Comparison of ENCODE assay signal across 10 cellular contexts in the genomic region with DNA sequence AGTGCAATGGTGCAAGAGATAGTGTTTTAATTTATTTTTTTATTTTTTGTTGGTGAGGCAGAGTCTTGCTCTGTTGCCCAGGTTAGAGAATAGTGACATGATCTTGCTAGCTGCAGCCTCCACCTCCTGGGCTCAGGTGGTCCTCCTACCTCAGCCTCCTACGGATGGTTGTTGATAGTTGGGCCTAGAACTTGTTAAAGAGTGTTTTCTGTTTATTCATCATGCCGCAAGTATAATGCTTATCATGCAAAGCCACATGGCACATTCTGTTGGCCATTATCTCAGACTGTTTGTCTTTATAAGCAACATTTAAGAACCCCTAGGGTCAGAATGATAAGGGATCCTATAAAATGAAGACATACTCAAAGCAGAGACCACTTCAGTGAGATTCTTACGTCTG. TPM values are rescaled to one million over a fixed set of nuclear protein-coding genes. Genes with fewer than 3 reads are reported as not detected.
DNase-seq lines count a peak whose midpoint lies in the region; ATAC-seq and TF ChIP-seq lines count a peak whose summit lies in the region.
"Had no signal": no experiment of that assay in that cellular context is flagged by ENCODE, and none has a peak within 500 bp of the region (broad histone marks: within the 10 kb centered on the region; RNA-seq: fewer than 3 reads in every experiment).

No MANE protein-coding gene starts in this region.

- peaks cover 40% of the 10 kb centered on the region for H3K36me3 Mint-ChIP-seq in CD4-positive, alpha-beta T cell (ENCODE audit: low read depth)
- no peaks in the 10 kb centered on the region for H3K36me3 Mint-ChIP-seq in HFFc6 (ENCODE audit: low read depth)
- H3K36me3 Mint-ChIP-seq in activated CD4-positive, alpha-beta memory T cell treated with anti-CD3 and anti-CD28 coated beads, Interleukin-2, amount 10 ng/mL, durations not matched to agents 7 days and 5 days (ENCODE audit: low read depth) = peaks cover 32% of the 10 kb centered on the region
- peaks cover 5% of the 10 kb centered on the region for H3K36me3 Mint-ChIP-seq in memory B cell

- TF ChIP-seq EP300 in tibial nerve (IDR thresholded peaks at IDR 0.05) = no peak

- intact Hi-C loops in CD4-positive, alpha-beta T cell (cut with DNase I, micrococcal nuclease) = loop anchor here (2.0 to 10.0 kb wide), 9 partner anchors 204 to 1785 kb away; a partner anchor contains a TSS

- no peak for ATAC-seq in CD4-positive, alpha-beta T cell (ENCODE audit: poor library complexity)
- no peak for ATAC-seq in memory B cell (ENCODE audit: low read depth)
- no peak for ATAC-seq in GM18517 (IDR thresholded peaks at IDR 0.05; ENCODE audit: unreplicated experiment)

- no peak for TF ChIP-seq POLR2A in tibial nerve (IDR thresholded peaks at IDR 0.05)

- peaks cover 0 to 36% (median 2%) of the 10 kb centered on the region in 4 donors for H3K4me1 ChIP-seq in tibial nerve

- CTCF ChIA-PET in CD4-positive, alpha-beta T cell (lab: Charles Lee) = no interaction called here
- CTCF ChIA-PET in activated CD4-positive, alpha-beta memory T cell treated with anti-CD3 and anti-CD28 coated beads, Interleukin-2, amount 10 ng/mL, durations not matched to agents 7 days and 5 days (lab: Charles Lee) = interaction anchor here (0.9 to 1.7 kb wide), 5 partner anchors 9 to 86 kb away, joined by 3 to 6 read pairs (median 3); a partner anchor contains a TSS

- no peak overlapping the region for H3K4me3 ChIP-seq in tibial nerve

- H3K27me3 Mint-ChIP-seq in CD4-positive, alpha-beta T cell = no peaks in the 10 kb centered on the region
- H3K27me3 Mint-ChIP-seq in HFFc6 (ENCODE audit: insufficient read depth) (no peaks in the 10 kb centered on the region), memory B cell (no peaks in the 10 kb centered on the region)
- H3K27me3 Mint-ChIP-seq in activated CD4-positive, alpha-beta memory T cell treated with anti-CD3 and anti-CD28 coated beads, Interleukin-2, amount 10 ng/mL, durations not matched to agents 7 days and 5 days = no peaks in the 10 kb centered on the region

- no peak overlapping the region for H3K27ac ChIP-seq in CD4-positive, alpha-beta T cell (ENCODE audit: low read depth, low read length)
- no peak overlapping the region for H3K27ac ChIP-seq in tibial nerve

- no peaks in the 10 kb centered on the region for H3K9me3 Mint-ChIP-seq in CD4-positive, alpha-beta T cell
- H3K9me3 Mint-ChIP-seq in HFFc6 (no peaks in the 10 kb centered on the region), memory B cell (no peaks in the 10 kb centered on the region)
- no peaks in the 10 kb centered on the region for H3K9me3 Mint-ChIP-seq in activated CD4-positive, alpha-beta memory T cell treated with anti-CD3 and anti-CD28 coated beads, Interleukin-2, amount 10 ng/mL, durations not matched to agents 7 days and 5 days

- H3K36me3 ChIP-seq in tibial nerve = peaks cover 0 to 9% (median 0%) of the 10 kb centered on the region in 3 donors

- H3K4me3 Mint-ChIP-seq in CD4-positive, alpha-beta T cell = peak overlapping the region; percentile 81
- H3K4me3 Mint-ChIP-seq in HFFc6 (peak overlapping the region; percentile 98), memory B cell (peak overlapping the region; percentile 34)
- peak overlapping the region; percentile 58 for H3K4me3 Mint-ChIP-seq in activated CD4-positive, alpha-beta memory T cell treated with anti-CD3 and anti-CD28 coated beads, Interleukin-2, amount 10 ng/mL, durations not matched to agents 7 days and 5 days

- H3K27me3 ChIP-seq in CD4-positive, alpha-beta T cell (ENCODE audit: control insufficient read depth, insufficient read depth, low read length) = no peaks in the 10 kb centered on the region
- H3K27me3 ChIP-seq in tibial nerve = no peaks in the 10 kb centered on the region

- DNase-seq in CD4-positive, alpha-beta T cell = no peak
- DNase-seq in HFFc6 (no peak), memory B cell (ENCODE audit: low spot score in 2 of 2) (no peak), NCI-H226 (no peak), tibial nerve (ENCODE audit: low spot score in 2 of 2) (no peak), NCI-H446 (lab: John Stamatoyannopoulos, UW) (no peak)
- no peak for DNase-seq in activated CD4-positive, alpha-beta memory T cell treated with anti-CD3 and anti-CD28 coated beads, Interleukin-2, amount 10 ng/mL, durations not matched to agents 7 days and 5 days
- DNase-seq: NCI-H524; stimulated activated CD4-positive, alpha-beta T cell treated with anti-CD3 and anti-CD28 coated beads, Interleukin-4, amount 100 ng/mL, for 24 hours had no signal

- POLR2A ChIA-PET in CD4-positive, alpha-beta T cell (lab: Charles Lee) = interaction anchor here (3.6 kb wide), 1 partner anchor 64 kb away, joined by 71 read pairs; a partner anchor contains a TSS
- POLR2A ChIA-PET in activated CD4-positive, alpha-beta memory T cell treated with anti-CD3 and anti-CD28 coated beads, Interleukin-2, amount 10 ng/mL, durations not matched to agents 7 days and 5 days (lab: Charles Lee) = interaction anchor here (1.8 to 3.7 kb wide), 5 partner anchors 9 to 391 kb away, joined by 4 to 84 read pairs (median 30); a partner anchor contains a TSS

- no peak for TF ChIP-seq CTCF in CD4-positive, alpha-beta T cell (IDR thresholded peaks at IDR 0.05)
- TF ChIP-seq CTCF in HFFc6 (IDR thresholded peaks at IDR 0.05) (no peak), tibial nerve (IDR thresholded peaks at IDR 0.05) (no peak)

- WGBS in tibial nerve, 2 donors = 64 to 67% methylated on average over 3 of the region's 3 CpGs

- H3K27ac Mint-ChIP-seq in CD4-positive, alpha-beta T cell = peak overlapping the region; percentile 61
- H3K27ac Mint-ChIP-seq in HFFc6 (peak overlapping the region; percentile 24; the same call in 1 of the 2 replicates), memory B cell (no peak overlapping the region)
- H3K27ac Mint-ChIP-seq in activated CD4-positive, alpha-beta memory T cell treated with anti-CD3 and anti-CD28 coated beads, Interleukin-2, amount 10 ng/mL, durations not matched to agents 7 days and 5 days = peak overlapping the region; percentile 55

- peaks cover 59% of the 10 kb centered on the region for H3K4me1 Mint-ChIP-seq in CD4-positive, alpha-beta T cell (ENCODE audit: low read depth)
- peaks cover 29% of the 10 kb centered on the region for H3K4me1 Mint-ChIP-seq in HFFc6 (ENCODE audit: low read depth)
- peaks cover 65% of the 10 kb centered on the region for H3K4me1 Mint-ChIP-seq in activated CD4-positive, alpha-beta memory T cell treated with anti-CD3 and anti-CD28 coated beads, Interleukin-2, amount 10 ng/mL, durations not matched to agents 7 days and 5 days
- H3K4me1 Mint-ChIP-seq in memory B cell = peaks cover 16% of the 10 kb centered on the region

- H3K9me3 ChIP-seq in CD4-positive, alpha-beta T cell (ENCODE audit: control insufficient read depth, low read length) = no peaks in the 10 kb centered on the region
- H3K9me3 ChIP-seq in tibial nerve = no peaks in the 10 kb centered on the region

RNA-seq across cellular contexts. Expression of a gene that starts 1.7 kb away (rescaled TPM):
- 10 to 100 TPM; 23.5 to 28.4 TPM for total RNA-seq in CD4-positive, alpha-beta T cell
- 10 to 100 TPM; 60.8 to 74.5 (median 71.8) TPM for total RNA-seq in HFFc6 (2021; fragmentation: NEBNext Ultra II Directional; extraction: Animal tissue kit (Norgen Biotek cat#: 25700))
- 10 to 100 TPM; 56.2 to 61.0 TPM for total RNA-seq in activated CD4-positive, alpha-beta memory T cell treated with anti-CD3 and anti-CD28 coated beads, Interleukin-2, amount 10 ng/mL, durations not matched to agents 7 days and 5 days
- 10 to 100 TPM; 57.1 to 92.7 (median 66.2) TPM for total RNA-seq in tibial nerve

Comparison
In these comparisons a context has a peak if more than half of its experiments do, and no peak if none do; other contexts are left out.
1. H3K4me3 Mint-ChIP-seq: peak in every context shown above with its lines; median percentile 98 in HFFc6; 81 in CD4-positive, alpha-beta T cell; 58 in activated CD4-positive, alpha-beta memory T cell treated with anti-CD3 and anti-CD28 coated beads, Interleukin-2, amount 10 ng/mL, durations not matched to agents 7 days and 5 days; 34 in memory B cell.